ENCODE assay signal across 8 cellular contexts in genomic region chr5:134114886-134115805, GRCh38. TPM values are rescaled to one million over a fixed set of nuclear protein-coding genes. Genes with fewer than 3 reads are reported as not detected.
DNase-seq lines count a peak whose midpoint lies in the region; ATAC-seq, FAIRE-seq and TF ChIP-seq lines count a peak whose summit lies in the region.

No MANE protein-coding gene starts in this region.

- no peak overlapping the region for H3K9ac ChIP-seq in MM.1S (ENCODE audit: low read length)

- no peaks in the 10 kb centered on the region for H3K27me3 Mint-ChIP-seq in activated T-helper 17 cell treated with anti-CD3 and anti-CD28 coated beads, Interleukin-2, amount 50 U/mL, for 72 hours

- H3K4me2 ChIP-seq in MM.1S (ENCODE audit: low read depth, low read length): peak overlapping the region; percentile 29; the same call in 1 of the 2 replicates
- H3K4me2 ChIP-seq in hepatocyte: peak overlapping the region; percentile 100

- no peaks in the 10 kb centered on the region for H3K36me3 ChIP-seq in MM.1S (replicated peaks; ENCODE audit: insufficient read depth, low read length)
- no peaks in the 10 kb centered on the region for H3K36me3 ChIP-seq in hepatocyte (replicated peaks; ENCODE audit: insufficient read depth, low read depth)

- H3K79me2 ChIP-seq in MM.1S (ENCODE audit: low read length): no peaks in the 10 kb centered on the region
- no peaks in the 10 kb centered on the region for H3K79me2 ChIP-seq in hepatocyte

- H3F3A ChIP-seq in MM.1S (ENCODE audit: insufficient read depth, low read length): no peaks in the 10 kb centered on the region

- H3K27me3 ChIP-seq in MM.1S (replicated peaks; ENCODE audit: insufficient read depth, low read length): peaks cover 16% of the 10 kb centered on the region
- H3K27me3 ChIP-seq in hepatocyte: peaks cover 17% of the 10 kb centered on the region

- FAIRE-seq in H54 (lab: Jason Lieb, UNC): no peak

- H3K9me2 ChIP-seq in MM.1S (replicated peaks; ENCODE audit: insufficient read depth, low read length): no peaks in the 10 kb centered on the region
- no peaks in the 10 kb centered on the region for H3K9me2 ChIP-seq in hepatocyte (replicated peaks; ENCODE audit: insufficient read depth)

- TF ChIP-seq CTCF in MM.1S (IDR thresholded peaks at IDR 0.05; ENCODE audit: low read length): no peak
- no peak for TF ChIP-seq CTCF in hepatocyte (IDR thresholded peaks at IDR 0.05; ENCODE audit: poor library complexity)

- no peaks in the 10 kb centered on the region for H4K20me1 ChIP-seq in MM.1S (ENCODE audit: insufficient read depth, low read length)
- H4K20me1 ChIP-seq in hepatocyte (ENCODE audit: insufficient read depth, poor library complexity, severe bottlenecking): no peaks in the 10 kb centered on the region

- peaks cover 41% of the 10 kb centered on the region for H3K36me3 Mint-ChIP-seq in activated T-helper 17 cell treated with anti-CD3 and anti-CD28 coated beads, Interleukin-2, amount 50 U/mL, for 72 hours (ENCODE audit: low read depth)

- H3K27ac ChIP-seq in MM.1S (ENCODE audit: low read length) (no peak overlapping the region), hepatocyte (no peak overlapping the region)

- H3K4me1 ChIP-seq in MM.1S (ENCODE audit: low read length) (peaks cover 4% of the 10 kb centered on the region; the same call in 1 of the 2 replicates), hepatocyte (ENCODE audit: insufficient read depth) (no peaks in the 10 kb centered on the region)

- 8% methylated on average over 17 of the region's 110 CpGs for WGBS in hepatocyte (ENCODE audit: low lambda C conversion rate, missing lambda C conversion rate)

- no peaks in the 10 kb centered on the region for H3K9me3 Mint-ChIP-seq in activated T-helper 17 cell treated with anti-CD3 and anti-CD28 coated beads, Interleukin-2, amount 50 U/mL, for 72 hours

- no peak for TF ChIP-seq POLR2A in H54 (IDR thresholded peaks at IDR 0.05; ENCODE audit: low read depth, low read length)

- DNase-seq in NCI-H748 (lab: John Stamatoyannopoulos, UW; ENCODE audit: unreplicated experiment) (peak; percentile 59), NCI-H748 treated with DMSO at 0.1 percent for 48 hours (lab: John Stamatoyannopoulos, UW) (no peak), MM.1S (peak; percentile 9), hepatocyte (ENCODE audit: low spot score) (peak; percentile 60), UCSD-AML1 (lab: John Stamatoyannopoulos, UW; ENCODE audit: unreplicated experiment) (no peak), H54 (ENCODE audit: insufficient read length, low spot score) (no peak)
- peak; percentile 62 to 72 for DNase-seq in stimulated activated CD4-positive, alpha-beta T cell treated with anti-CD3 and anti-CD28 coated beads, Interleukin-15, amount 100 ng/mL, for 48 hours (ENCODE audit: low read depth in 2 of 2)

- ATAC-seq in activated T-helper 17 cell treated with anti-CD3 and anti-CD28 coated beads, Interleukin-2, amount 50 U/mL, for 72 hours (replicated peaks): peak; percentile 12

- H3K4me3 Mint-ChIP-seq in activated T-helper 17 cell treated with anti-CD3 and anti-CD28 coated beads, Interleukin-2, amount 50 U/mL, for 72 hours: peak overlapping the region; percentile 74

- peak overlapping the region; percentile 41 for H3K27ac Mint-ChIP-seq in activated T-helper 17 cell treated with anti-CD3 and anti-CD28 coated beads, Interleukin-2, amount 50 U/mL, for 72 hours

- H3K4me3 ChIP-seq in MM.1S (ENCODE audit: low read length) (no peak overlapping the region), hepatocyte (peak overlapping the region; percentile 55)

- H2AFZ ChIP-seq in MM.1S (ENCODE audit: low read length) (no peak overlapping the region), hepatocyte (peak overlapping the region; percentile 61)

- no peaks in the 10 kb centered on the region for H3K9me3 ChIP-seq in MM.1S (replicated peaks; ENCODE audit: insufficient read depth, low read length)
- no peaks in the 10 kb centered on the region for H3K9me3 ChIP-seq in hepatocyte (ENCODE audit: low read depth)

- H3K4me1 Mint-ChIP-seq in activated T-helper 17 cell treated with anti-CD3 and anti-CD28 coated beads, Interleukin-2, amount 50 U/mL, for 72 hours: peaks cover 37% of the 10 kb centered on the region

RNA-seq across cellular contexts. Expression of gene TCF7, which starts 0.7 kb away (rescaled TPM):
- total RNA-seq in activated T-helper 17 cell treated with anti-CD3 and anti-CD28 coated beads, Interleukin-2, amount 50 U/mL, for 72 hours: 10 to 100 TPM in 1 of 2 donors, 1 to 10 TPM in 1; 5.9 to 42.2 TPM
- total RNA-seq in hepatocyte: 5.1 and 7.5 TPM in 2 replicates
- 5.7 and 8.1 TPM in 2 replicates for polyA plus RNA-seq in hepatocyte

Comparison
In these comparisons a context has a peak if more than half of its experiments do, and no peak if none do; other contexts are left out.
1. DNase-seq: peak in NCI-H748 (single experiment), MM.1S (single experiment), hepatocyte (single experiment) and stimulated activated CD4-positive, alpha-beta T cell treated with anti-CD3 and anti-CD28 coated beads, Interleukin-15, amount 100 ng/mL, for 48 hours (2 of 2); none in NCI-H748 treated with DMSO at 0.1 percent for 48 hours (single experiment), UCSD-AML1 (single experiment) and H54 (single experiment).